Comparison of ENCODE assay signal across 1 cellular context in the genomic region with DNA sequence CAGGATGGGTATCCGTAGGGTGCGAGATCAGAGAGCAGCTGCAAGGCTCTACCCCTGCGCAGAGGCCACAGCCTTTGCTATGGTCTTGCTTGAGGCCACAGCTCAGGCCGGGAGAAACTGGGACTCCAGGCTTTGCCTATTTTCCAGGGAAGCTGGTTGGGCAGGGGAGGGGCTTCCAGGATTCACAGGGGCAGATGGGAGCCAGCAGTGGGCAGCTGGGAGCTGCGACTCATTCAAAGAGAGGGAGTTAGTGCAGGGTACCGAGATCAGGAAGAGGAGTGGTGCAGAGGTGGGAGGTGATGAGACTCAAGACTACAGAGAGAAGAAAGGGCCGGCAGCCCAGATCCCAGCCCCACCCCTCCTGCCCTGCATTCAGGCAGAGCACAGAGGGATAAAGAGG.
TF ChIP-seq lines count a peak whose summit lies in the region.

No MANE protein-coding gene starts in this region.

TF ChIP-seq in GM23338, 12 proteins besides CTCF, POLR2A, EP300 and RAD21 (continued from another document):
- TF ChIP-seq, protein P1, sequence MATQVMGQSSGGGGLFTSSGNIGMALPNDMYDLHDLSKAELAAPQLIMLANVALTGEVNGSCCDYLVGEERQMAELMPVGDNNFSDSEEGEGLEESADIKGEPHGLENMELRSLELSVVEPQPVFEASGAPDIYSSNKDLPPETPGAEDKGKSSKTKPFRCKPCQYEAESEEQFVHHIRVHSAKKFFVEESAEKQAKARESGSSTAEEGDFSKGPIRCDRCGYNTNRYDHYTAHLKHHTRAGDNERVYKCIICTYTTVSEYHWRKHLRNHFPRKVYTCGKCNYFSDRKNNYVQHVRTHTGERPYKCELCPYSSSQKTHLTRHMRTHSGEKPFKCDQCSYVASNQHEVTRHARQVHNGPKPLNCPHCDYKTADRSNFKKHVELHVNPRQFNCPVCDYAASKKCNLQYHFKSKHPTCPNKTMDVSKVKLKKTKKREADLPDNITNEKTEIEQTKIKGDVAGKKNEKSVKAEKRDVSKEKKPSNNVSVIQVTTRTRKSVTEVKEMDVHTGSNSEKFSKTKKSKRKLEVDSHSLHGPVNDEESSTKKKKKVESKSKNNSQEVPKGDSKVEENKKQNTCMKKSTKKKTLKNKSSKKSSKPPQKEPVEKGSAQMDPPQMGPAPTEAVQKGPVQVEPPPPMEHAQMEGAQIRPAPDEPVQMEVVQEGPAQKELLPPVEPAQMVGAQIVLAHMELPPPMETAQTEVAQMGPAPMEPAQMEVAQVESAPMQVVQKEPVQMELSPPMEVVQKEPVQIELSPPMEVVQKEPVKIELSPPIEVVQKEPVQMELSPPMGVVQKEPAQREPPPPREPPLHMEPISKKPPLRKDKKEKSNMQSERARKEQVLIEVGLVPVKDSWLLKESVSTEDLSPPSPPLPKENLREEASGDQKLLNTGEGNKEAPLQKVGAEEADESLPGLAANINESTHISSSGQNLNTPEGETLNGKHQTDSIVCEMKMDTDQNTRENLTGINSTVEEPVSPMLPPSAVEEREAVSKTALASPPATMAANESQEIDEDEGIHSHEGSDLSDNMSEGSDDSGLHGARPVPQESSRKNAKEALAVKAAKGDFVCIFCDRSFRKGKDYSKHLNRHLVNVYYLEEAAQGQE (IDR thresholded peaks at IDR 0.05; ENCODE audit: unreplicated experiment) = no peak
- TF ChIP-seq EZH2phosphoT487 (IDR thresholded peaks at IDR 0.05; ENCODE audit: unreplicated experiment) (no peak), ZNF114 (CRISPR knock-in tag; IDR thresholded peaks at IDR 0.05) (no peak), STAT1 (IDR thresholded peaks at IDR 0.05; ENCODE audit: unreplicated experiment) (no peak), EZH2 (IDR thresholded peaks at IDR 0.05; ENCODE audit: low read depth, unreplicated experiment) (no peak), ZNF331 (CRISPR knock-in tag; IDR thresholded peaks at IDR 0.05; ENCODE audit: low read depth) (no peak), NANOG (IDR thresholded peaks at IDR 0.05; ENCODE audit: borderline replicate concordance) (no peak), CREB1 (CRISPR knock-in tag; IDR thresholded peaks at IDR 0.05; ENCODE audit: low read depth) (no peak), JUNB (IDR thresholded peaks at IDR 0.05; ENCODE audit: unreplicated experiment) (no peak)
- TF ChIP-seq, protein P2, sequence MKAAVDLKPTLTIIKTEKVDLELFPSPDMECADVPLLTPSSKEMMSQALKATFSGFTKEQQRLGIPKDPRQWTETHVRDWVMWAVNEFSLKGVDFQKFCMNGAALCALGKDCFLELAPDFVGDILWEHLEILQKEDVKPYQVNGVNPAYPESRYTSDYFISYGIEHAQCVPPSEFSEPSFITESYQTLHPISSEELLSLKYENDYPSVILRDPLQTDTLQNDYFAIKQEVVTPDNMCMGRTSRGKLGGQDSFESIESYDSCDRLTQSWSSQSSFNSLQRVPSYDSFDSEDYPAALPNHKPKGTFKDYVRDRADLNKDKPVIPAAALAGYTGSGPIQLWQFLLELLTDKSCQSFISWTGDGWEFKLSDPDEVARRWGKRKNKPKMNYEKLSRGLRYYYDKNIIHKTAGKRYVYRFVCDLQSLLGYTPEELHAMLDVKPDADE (IDR thresholded peaks at IDR 0.05) = no peak
- TF ChIP-seq, protein P3, sequence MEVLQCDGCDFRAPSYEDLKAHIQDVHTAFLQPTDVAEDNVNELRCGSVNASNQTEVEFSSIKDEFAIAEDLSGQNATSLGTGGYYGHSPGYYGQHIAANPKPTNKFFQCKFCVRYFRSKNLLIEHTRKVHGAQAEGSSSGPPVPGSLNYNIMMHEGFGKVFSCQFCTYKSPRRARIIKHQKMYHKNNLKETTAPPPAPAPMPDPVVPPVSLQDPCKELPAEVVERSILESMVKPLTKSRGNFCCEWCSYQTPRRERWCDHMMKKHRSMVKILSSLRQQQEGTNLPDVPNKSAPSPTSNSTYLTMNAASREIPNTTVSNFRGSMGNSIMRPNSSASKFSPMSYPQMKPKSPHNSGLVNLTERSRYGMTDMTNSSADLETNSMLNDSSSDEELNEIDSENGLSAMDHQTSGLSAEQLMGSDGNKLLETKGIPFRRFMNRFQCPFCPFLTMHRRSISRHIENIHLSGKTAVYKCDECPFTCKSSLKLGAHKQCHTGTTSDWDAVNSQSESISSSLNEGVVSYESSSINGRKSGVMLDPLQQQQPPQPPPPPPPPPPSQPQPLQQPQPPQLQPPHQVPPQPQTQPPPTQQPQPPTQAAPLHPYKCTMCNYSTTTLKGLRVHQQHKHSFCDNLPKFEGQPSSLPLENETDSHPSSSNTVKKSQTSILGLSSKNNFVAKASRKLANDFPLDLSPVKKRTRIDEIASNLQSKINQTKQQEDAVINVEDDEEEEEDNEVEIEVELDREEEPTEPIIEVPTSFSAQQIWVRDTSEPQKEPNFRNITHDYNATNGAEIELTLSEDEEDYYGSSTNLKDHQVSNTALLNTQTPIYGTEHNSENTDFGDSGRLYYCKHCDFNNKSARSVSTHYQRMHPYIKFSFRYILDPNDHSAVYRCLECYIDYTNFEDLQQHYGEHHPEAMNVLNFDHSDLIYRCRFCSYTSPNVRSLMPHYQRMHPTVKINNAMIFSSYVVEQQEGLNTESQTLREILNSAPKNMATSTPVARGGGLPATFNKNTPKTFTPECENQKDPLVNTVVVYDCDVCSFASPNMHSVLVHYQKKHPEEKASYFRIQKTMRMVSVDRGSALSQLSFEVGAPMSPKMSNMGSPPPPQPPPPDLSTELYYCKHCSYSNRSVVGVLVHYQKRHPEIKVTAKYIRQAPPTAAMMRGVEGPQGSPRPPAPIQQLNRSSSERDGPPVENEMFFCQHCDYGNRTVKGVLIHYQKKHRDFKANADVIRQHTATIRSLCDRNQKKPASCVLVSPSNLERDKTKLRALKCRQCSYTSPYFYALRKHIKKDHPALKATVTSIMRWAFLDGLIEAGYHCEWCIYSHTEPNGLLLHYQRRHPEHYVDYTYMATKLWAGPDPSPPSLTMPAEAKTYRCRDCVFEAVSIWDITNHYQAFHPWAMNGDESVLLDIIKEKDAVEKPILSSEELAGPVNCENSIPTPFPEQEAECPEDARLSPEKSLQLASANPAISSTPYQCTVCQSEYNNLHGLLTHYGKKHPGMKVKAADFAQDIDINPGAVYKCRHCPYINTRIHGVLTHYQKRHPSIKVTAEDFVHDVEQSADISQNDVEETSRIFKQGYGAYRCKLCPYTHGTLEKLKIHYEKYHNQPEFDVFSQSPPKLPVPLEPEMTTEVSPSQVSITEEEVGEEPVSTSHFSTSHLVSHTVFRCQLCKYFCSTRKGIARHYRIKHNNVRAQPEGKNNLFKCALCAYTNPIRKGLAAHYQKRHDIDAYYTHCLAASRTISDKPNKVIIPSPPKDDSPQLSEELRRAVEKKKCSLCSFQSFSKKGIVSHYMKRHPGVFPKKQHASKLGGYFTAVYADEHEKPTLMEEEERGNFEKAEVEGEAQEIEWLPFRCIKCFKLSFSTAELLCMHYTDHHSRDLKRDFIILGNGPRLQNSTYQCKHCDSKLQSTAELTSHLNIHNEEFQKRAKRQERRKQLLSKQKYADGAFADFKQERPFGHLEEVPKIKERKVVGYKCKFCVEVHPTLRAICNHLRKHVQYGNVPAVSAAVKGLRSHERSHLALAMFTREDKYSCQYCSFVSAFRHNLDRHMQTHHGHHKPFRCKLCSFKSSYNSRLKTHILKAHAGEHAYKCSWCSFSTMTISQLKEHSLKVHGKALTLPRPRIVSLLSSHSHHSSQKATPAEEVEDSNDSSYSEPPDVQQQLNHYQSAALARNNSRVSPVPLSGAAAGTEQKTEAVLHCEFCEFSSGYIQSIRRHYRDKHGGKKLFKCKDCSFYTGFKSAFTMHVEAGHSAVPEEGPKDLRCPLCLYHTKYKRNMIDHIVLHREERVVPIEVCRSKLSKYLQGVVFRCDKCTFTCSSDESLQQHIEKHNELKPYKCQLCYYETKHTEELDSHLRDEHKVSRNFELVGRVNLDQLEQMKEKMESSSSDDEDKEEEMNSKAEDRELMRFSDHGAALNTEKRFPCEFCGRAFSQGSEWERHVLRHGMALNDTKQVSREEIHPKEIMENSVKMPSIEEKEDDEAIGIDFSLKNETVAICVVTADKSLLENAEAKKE (CRISPR knock-in tag; IDR thresholded peaks at IDR 0.05) = no peak
